8 cellular contexts compared by ENCODE assay signal in the genomic region with DNA sequence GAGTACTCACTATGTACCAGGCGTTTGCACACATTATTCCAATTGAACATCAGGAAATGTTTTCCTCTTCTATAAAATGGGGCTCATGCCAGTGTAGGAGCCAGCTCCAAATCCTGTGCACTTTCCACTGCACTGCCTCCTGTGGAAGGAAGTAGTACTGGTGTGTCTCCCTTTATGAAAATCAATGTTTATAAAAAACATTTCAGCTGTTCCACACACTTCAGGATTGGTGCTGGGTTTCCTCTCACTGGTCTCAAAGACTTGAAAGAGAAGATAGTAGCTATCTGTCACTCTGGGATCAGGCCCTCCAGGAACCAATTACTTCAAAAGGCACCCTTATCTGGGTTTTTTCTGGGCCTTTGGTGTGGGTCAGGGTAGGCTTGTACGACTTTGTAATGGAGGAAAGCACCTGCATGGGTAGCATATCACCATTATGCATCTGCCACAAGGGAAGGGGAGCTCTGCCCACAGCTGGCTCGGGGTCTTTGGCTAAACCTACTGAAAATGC. TPM values are rescaled to one million over a fixed set of nuclear protein-coding genes. Genes with fewer than 3 reads are reported as not detected.
DNase-seq lines count a peak whose midpoint lies in the region; ATAC-seq and TF ChIP-seq lines count a peak whose summit lies in the region.

No MANE protein-coding gene starts in this region.

- H3K4me1 ChIP-seq in cardiac muscle cell (ENCODE audit: low read depth), result no peaks in the 10 kb centered on the region
- H3K4me1 ChIP-seq in upper lobe of left lung, result peaks cover 3 to 15% (median 8%) of the 10 kb centered on the region in 4 donors

- peak; percentile 30; the same call in 1 of the 2 replicates for TF ChIP-seq CTCF in WI38 (IDR thresholded peaks at IDR 0.05; ENCODE audit: low read depth, low read length)
- TF ChIP-seq CTCF in cardiac muscle cell (IDR thresholded peaks at IDR 0.05; ENCODE audit: low read depth, low read length), result peak; percentile 53
- peak in 5 of 6 experiments; percentile 26 to 54 (median 30) for TF ChIP-seq CTCF in upper lobe of left lung (IDR thresholded peaks at IDR 0.05)

- peaks cover 19% of the 10 kb centered on the region for H3K4me1 Mint-ChIP-seq in activated naive CD4-positive, alpha-beta T cell treated with anti-CD3 and anti-CD28 coated beads, Interleukin-2, amount 10 ng/mL, durations not matched to agents 7 days and 5 days

- H3K9me3 ChIP-seq in cardiac muscle cell (ENCODE audit: low read depth) (no peaks in the 10 kb centered on the region), upper lobe of left lung (no peaks in the 10 kb centered on the region)

- WGBS in upper lobe of left lung, 2 donors, result 60 to 73% methylated on average over 3 of the region's 3 CpGs

- no peak overlapping the region for H3K4me3 ChIP-seq in WI38 (ENCODE audit: low read depth, low read length)
- no peak overlapping the region for H3K4me3 ChIP-seq in cardiac muscle cell
- H3K4me3 ChIP-seq in upper lobe of left lung, result no peak overlapping the region

- H3K36me3 Mint-ChIP-seq in activated naive CD4-positive, alpha-beta T cell treated with anti-CD3 and anti-CD28 coated beads, Interleukin-2, amount 10 ng/mL, durations not matched to agents 7 days and 5 days, result peaks cover 75% of the 10 kb centered on the region

- no peak for TF ChIP-seq POLR2A in upper lobe of left lung (IDR thresholded peaks at IDR 0.05)

- H3K27me3 ChIP-seq in cardiac muscle cell (no peaks in the 10 kb centered on the region), upper lobe of left lung (no peaks in the 10 kb centered on the region)

- no peak for TF ChIP-seq EP300 in upper lobe of left lung (IDR thresholded peaks at IDR 0.05)

- no peaks in the 10 kb centered on the region for H3K27me3 Mint-ChIP-seq in activated naive CD4-positive, alpha-beta T cell treated with anti-CD3 and anti-CD28 coated beads, Interleukin-2, amount 10 ng/mL, durations not matched to agents 7 days and 5 days

- in situ Hi-C loops in KBM-7 (cut with MboI; ENCODE audit: low pct_unique_long_range_greater_than_20kb, low sequenced_read_pairs), result no loop called here

- H3K9me3 Mint-ChIP-seq in activated naive CD4-positive, alpha-beta T cell treated with anti-CD3 and anti-CD28 coated beads, Interleukin-2, amount 10 ng/mL, durations not matched to agents 7 days and 5 days, result no peaks in the 10 kb centered on the region

- H3K4me3 Mint-ChIP-seq in activated naive CD4-positive, alpha-beta T cell treated with anti-CD3 and anti-CD28 coated beads, Interleukin-2, amount 10 ng/mL, durations not matched to agents 7 days and 5 days, result no peak overlapping the region

- H3K36me3 ChIP-seq in cardiac muscle cell, result peaks cover 23% of the 10 kb centered on the region
- H3K36me3 ChIP-seq in upper lobe of left lung, result peaks cover 2 to 85% (median 33%) of the 10 kb centered on the region in 4 donors

- CTCF ChIA-PET in activated naive CD4-positive, alpha-beta T cell treated with anti-CD3 and anti-CD28 coated beads, Interleukin-2, amount 10 ng/mL, durations not matched to agents 7 days and 5 days (lab: Charles Lee), result interaction anchor here (0.8 to 2.4 kb wide), 10 partner anchors 12 to 415 kb away, joined by 3 to 7 read pairs (median 5); no protein-coding TSS in a partner anchor

- H3K27ac ChIP-seq in cardiac muscle cell (peak overlapping the region; percentile 80), upper lobe of left lung (peak overlapping the region in 1 of 4 donors; percentile 32)

- peak overlapping the region; percentile 80 for H3K27ac Mint-ChIP-seq in activated naive CD4-positive, alpha-beta T cell treated with anti-CD3 and anti-CD28 coated beads, Interleukin-2, amount 10 ng/mL, durations not matched to agents 7 days and 5 days

- peak; percentile 34 for DNase-seq in activated naive CD4-positive, alpha-beta T cell treated with anti-CD3 and anti-CD28 coated beads, Interleukin-2, amount 10 ng/mL, durations not matched to agents 7 days and 5 days
- no peak for DNase-seq in activated naive CD4-positive, alpha-beta T cell treated with Interleukin-2 at 50 U/mL for 16 hours
- DNase-seq in cardiac muscle cell (ENCODE audit: low read depth in 1 of 2, low spot score in 1 of 2), result peak; percentile 20 to 40
- DNase-seq in upper lobe of left lung, result peak in 1 of 2 donors; percentile 28
- DNase-seq in kidney tubule cell (ENCODE audit: low spot score), result no peak
- no peak for DNase-seq in KBM-7

- ATAC-seq in upper lobe of left lung (ENCODE audit: low FRiP score in 2 of 2) (peak; percentile 57 to 83), GM21786 (IDR thresholded peaks at IDR 0.05; ENCODE audit: unreplicated experiment) (no peak)

RNA-seq across cellular contexts. Expression of gene RAB14, which starts 32.5 kb away (rescaled TPM):
- total RNA-seq in cardiac muscle cell, result 16.5 and 17.4 TPM in 2 replicates
- polyA plus RNA-seq in cardiac muscle cell, result 54.2 and 68.0 TPM in 2 replicates
- total RNA-seq in upper lobe of left lung, result 10 to 100 TPM; 21.3 to 90.8 (median 77.4) TPM

Comparison
In these comparisons a context has a peak if more than half of its experiments do, and no peak if none do; other contexts are left out.
1. DNase-seq: peak in activated naive CD4-positive, alpha-beta T cell treated with anti-CD3 and anti-CD28 coated beads, Interleukin-2, amount 10 ng/mL, durations not matched to agents 7 days and 5 days (single experiment) and cardiac muscle cell (2 of 2); none in activated naive CD4-positive, alpha-beta T cell treated with Interleukin-2 at 50 U/mL for 16 hours (single experiment), kidney tubule cell (single experiment) and KBM-7 (single experiment).
2. Peak in every context shown above with its lines, with median percentiles within 50 percentile points of each other: CTCF ChIP-seq.